28 cellular contexts compared by ENCODE assay signal in the genomic region with DNA sequence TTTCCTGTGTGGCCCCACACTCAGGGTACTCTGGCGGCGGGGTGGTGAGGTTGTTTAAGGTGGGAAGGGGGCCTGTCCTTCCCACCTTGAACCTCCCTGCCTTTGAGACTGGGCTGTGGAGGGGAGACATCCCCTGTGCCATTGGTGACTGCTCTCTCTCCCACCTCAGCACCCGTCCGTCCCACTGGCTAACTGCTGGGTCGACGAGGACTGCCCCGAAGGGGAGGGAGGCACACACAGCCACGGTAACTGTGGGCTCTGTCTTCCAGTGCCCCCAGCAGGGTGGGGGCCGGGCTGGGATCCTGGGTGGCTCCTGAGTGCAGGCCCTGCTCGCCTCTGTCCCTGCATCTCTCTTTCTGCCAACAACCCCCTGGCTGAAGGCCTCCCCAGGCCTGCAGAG. TPM values are rescaled to one million over a fixed set of nuclear protein-coding genes. Genes with fewer than 3 reads are reported as not detected.
DNase-seq lines count a peak whose midpoint lies in the region; ATAC-seq, FAIRE-seq and TF ChIP-seq lines count a peak whose summit lies in the region.
"Had no signal": no experiment of that assay in that cellular context is flagged by ENCODE, and none has a peak within 500 bp of the region (broad histone marks: within the 10 kb centered on the region; RNA-seq: fewer than 3 reads in every experiment).

No MANE protein-coding gene starts in this region.

- H3K4me3 ChIP-seq in K562 (no peak overlapping the region), neuronal stem cell (ENCODE audit: low read length in 2 of 2) (no peak overlapping the region), suprapubic skin (no peak overlapping the region)
- H3K4me3 ChIP-seq: A549; BLaER1 treated with 17β-estradiol and CSF1 and Interleukin-3, amounts not matched to agents 10 nM and 100 nM; GM12878; GM23248; MG63; PC-9; SJSA1 had no signal

- no peak overlapping the region for H3K14ac ChIP-seq in neuronal stem cell (ENCODE audit: low read length)

- H3K27ac ChIP-seq in K562 (ENCODE audit: extremely low read depth, low read depth, low read length) (no peak overlapping the region), neuronal stem cell (replicated peaks; ENCODE audit: low read length) (no peak overlapping the region), suprapubic skin (no peak overlapping the region)
- H3K27ac ChIP-seq: A549; BLaER1 treated with 17β-estradiol and CSF1 and Interleukin-3, amounts not matched to agents 10 nM and 100 nM; GM23248; PC-9; SJSA1 had no signal

- DNase-seq in K562 (ENCODE audit: extremely low read depth in 1 of 4, low spot score in 3 of 4) (no peak), neuronal stem cell (ENCODE audit: low spot score) (no peak), suprapubic skin (ENCODE audit: low spot score in 2 of 2) (no peak)
- DNase-seq: AML-193; CD4-positive, alpha-beta memory T cell; COR-L47; DMS79; EL; GDM1; GM23248; H9; KG1; MG63; NCI-H1417; NCI-H1694; NCI-H2029 treated with DMSO at 0.1 percent for 48 hours; NCI-H446 treated with DMSO at 0.1 percent for 48 hours; NCI-H526; NCI-H82; NK-92 treated with Interleukin-12 subunit alpha and Interleukin-12 subunit beta, amount 100 ng/mL, for 24 hours; PC-9; Right ventricle myocardium superior had no signal

- intact Hi-C loops in K562 (cut with micrococcal nuclease), result loop anchor here (5.0 kb wide), 2 partner anchors 45 to 60 kb away; no protein-coding TSS in a partner anchor

- H2BK5ac ChIP-seq in neuronal stem cell (ENCODE audit: low read length), result peak overlapping the region; percentile 75

- H4K8ac ChIP-seq in neuronal stem cell (ENCODE audit: low read depth, low read length), result no peak overlapping the region

- H4K20me1 ChIP-seq in K562 (replicated peaks; ENCODE audit: control insufficient read depth, insufficient read depth, low read length), result peaks cover 18% of the 10 kb centered on the region

- H3K9me3 ChIP-seq in K562 (replicated peaks; ENCODE audit: control insufficient read depth, insufficient read depth, low read depth, low read length) (no peaks in the 10 kb centered on the region), neuronal stem cell (replicated peaks in 1 of 2; ENCODE audit: control insufficient read depth in 2 of 2, insufficient read depth in 1 of 2, low read depth in 1 of 2, low read length in 2 of 2) (peaks cover 0 to 5% of the 10 kb centered on the region in 2 donors), suprapubic skin (no peaks in the 10 kb centered on the region)
- H3K9me3 ChIP-seq: A549; BLaER1 treated with 17β-estradiol and CSF1 and Interleukin-3, amounts not matched to agents 10 nM and 100 nM; MG63; SJSA1 had no signal

- peak overlapping the region; percentile 56 for H2AK5ac ChIP-seq in neuronal stem cell (ENCODE audit: low read depth, low read length)

- no peak overlapping the region for H3K4me2 ChIP-seq in K562 (ENCODE audit: insufficient read depth, low read length)
- no peak overlapping the region for H3K4me2 ChIP-seq in neuronal stem cell (ENCODE audit: insufficient read depth, low read length, poor library complexity, severe bottlenecking)
- H3K4me2 ChIP-seq: A549; BLaER1 treated with 17β-estradiol and CSF1 and Interleukin-3, amounts not matched to agents 10 nM and 100 nM; PC-9 had no signal

- no peak for FAIRE-seq in K562 (lab: Jason Lieb, UNC)
- FAIRE-seq: A549, GM12878 had no signal

- H3K36me3 ChIP-seq in K562 (ENCODE audit: control insufficient read depth, insufficient read depth, low read length), result no peaks in the 10 kb centered on the region
- no peaks in the 10 kb centered on the region for H3K36me3 ChIP-seq in neuronal stem cell (replicated peaks in 1 of 2; ENCODE audit: control insufficient read depth in 2 of 2, insufficient read depth in 2 of 2, low read length in 2 of 2)
- no peaks in the 10 kb centered on the region for H3K36me3 ChIP-seq in suprapubic skin
- H3K36me3 ChIP-seq: BLaER1 treated with 17β-estradiol and CSF1 and Interleukin-3, amounts not matched to agents 10 nM and 100 nM; MG63; SJSA1 had no signal

- ATAC-seq in K562, result no peak

- H4K91ac ChIP-seq in neuronal stem cell (ENCODE audit: low read depth, low read length, poor library complexity), result no peak overlapping the region

- H3K9ac ChIP-seq in K562 (ENCODE audit: insufficient read depth in 1 of 2, low read depth in 2 of 2, low read length in 2 of 2), result peak overlapping the region in 1 of 2 experiments; percentile 73; a peak in 2 of 4 replicates
- H3K9ac ChIP-seq in neuronal stem cell (ENCODE audit: low read depth, low read length, poor library complexity), result no peak overlapping the region
- H3K9ac ChIP-seq: BLaER1 treated with 17β-estradiol and CSF1 and Interleukin-3, amounts not matched to agents 10 nM and 100 nM; GM23248 had no signal

- H3K79me1 ChIP-seq in neuronal stem cell (ENCODE audit: low read depth, low read length), result peaks cover 3% of the 10 kb centered on the region

- no TSS peak for BruUV-seq in K562 (replicated peaks; lab: Mats Ljungman, UMichigan)

- peak overlapping the region; percentile 47 for H2BK120ac ChIP-seq in neuronal stem cell (ENCODE audit: low read depth, low read length)

- WGBS in K562 (ENCODE audit: insufficient coverage, low coverage, missing lambda C conversion rate), result 39% methylated on average over 10 of the region's 10 CpGs
- WGBS in neuronal stem cell (ENCODE audit: extremely low coverage in 2 of 2, insufficient read length in 2 of 2, insufficient replicate concordance in 1 of 2), 2 donors, result no CpG with 5 or more reads among the region's 10 CpGs
- whole genome bisulfite sequencing in suprapubic skin, result 67% methylated on average over 6 of the region's 10 CpGs

- TF ChIP-seq POLR2A in K562 (conservative IDR thresholded peaks at IDR 0.05) (no peak), suprapubic skin (IDR thresholded peaks at IDR 0.05) (no peak)

- no peak for TF ChIP-seq RAD21 in K562 (CRISPR knock-in tag; conservative IDR thresholded peaks at IDR 0.05 in 1 of 2, IDR thresholded peaks at IDR 0.05 in 1 of 2)

- H3K23ac ChIP-seq in neuronal stem cell (ENCODE audit: low read depth, low read length, poor library complexity), result peak overlapping the region; percentile 73

- H2AFZ ChIP-seq in K562 (ENCODE audit: low read depth, low read length), result no peak overlapping the region
- H2AFZ ChIP-seq in neuronal stem cell (ENCODE audit: low read length), result no peak overlapping the region
- H2AFZ ChIP-seq: GM23248, PC-9 had no signal

- no peak for TF ChIP-seq EP300 in K562 (IDR thresholded peaks at IDR 0.05; ENCODE audit: low read length)
- TF ChIP-seq EP300 in suprapubic skin (IDR thresholded peaks at IDR 0.05), result no peak

- peak overlapping the region; percentile 57 for H3K18ac ChIP-seq in neuronal stem cell (ENCODE audit: low read length)

- H3K9me1 ChIP-seq in K562 (ENCODE audit: control insufficient read depth, insufficient read depth, low read length), result no peaks in the 10 kb centered on the region

- H3K4me1 ChIP-seq in K562 (replicated peaks in 1 of 2; ENCODE audit: control insufficient read depth in 2 of 2, insufficient read depth in 2 of 2, low read length in 2 of 2) (peaks cover 4 to 32% of the 10 kb centered on the region in 2 experiments; a peak in 3 of 5 replicates), neuronal stem cell (ENCODE audit: control insufficient read depth in 2 of 2, insufficient read depth in 1 of 2, low read depth in 1 of 2, low read length in 2 of 2) (peaks cover 0 to 2% of the 10 kb centered on the region in 2 donors), suprapubic skin (peaks cover 11% of the 10 kb centered on the region)
- H3K4me1 ChIP-seq: A549, SJSA1 had no signal

- no peak overlapping the region for H3K4ac ChIP-seq in neuronal stem cell (ENCODE audit: low read length)

- in situ Hi-C loops in K562 (cut with MboI), result no loop called here

- TF ChIP-seq CTCF in K562 (IDR thresholded peaks at IDR 0.05 in 2 of 3, conservative IDR thresholded peaks at IDR 0.05 in 1 of 3; ENCODE audit: insufficient read depth in 2 of 3, low read depth in 1 of 3, low read length in 3 of 3) (no peak), suprapubic skin (IDR thresholded peaks at IDR 0.05) (no peak)

- H3K27me3 ChIP-seq in K562 (ENCODE audit: control insufficient read depth in 2 of 2, insufficient read depth in 2 of 2, low read length in 2 of 2), result peaks cover 9 to 32% of the 10 kb centered on the region in 2 experiments; a peak in 4 of 5 replicates
- peaks cover 0 to 3% (median 0%) of the 10 kb centered on the region in 3 experiments for H3K27me3 ChIP-seq in neuronal stem cell (ENCODE audit: control insufficient read depth in 3 of 3, insufficient read depth in 3 of 3, low read depth in 1 of 3, low read length in 3 of 3)
- peaks cover 6% of the 10 kb centered on the region for H3K27me3 ChIP-seq in suprapubic skin
- H3K27me3 ChIP-seq: BLaER1 treated with 17β-estradiol and CSF1 and Interleukin-3, amounts not matched to agents 10 nM and 100 nM; MG63; SJSA1 had no signal

- peak overlapping the region; percentile 67 for H2BK15ac ChIP-seq in neuronal stem cell (ENCODE audit: low read length)

- peak overlapping the region; percentile 73 for H2BK12ac ChIP-seq in neuronal stem cell (ENCODE audit: low read length)

- no peaks in the 10 kb centered on the region for H3K79me2 ChIP-seq in K562 (ENCODE audit: control insufficient read depth, insufficient read depth, low read length)

- CTCF ChIA-PET in K562 (lab: Yijun Ruan, JAX; ENCODE audit: low intra/inter-chr PET ratio), result interaction anchor here (0.7 kb wide), 1 partner anchor 67 kb away, joined by 3 read pairs; no protein-coding TSS in a partner anchor

- POLR2A ChIA-PET in K562 (lab: Yijun Ruan, JAX), result interaction anchor here (1.3 to 13.9 kb wide), 5 partner anchors 7 to 49 kb away, joined by 4 to 333 read pairs (median 10); partner anchors contain the start of genes LRRC74B, SLC7A4 and THAP7

RNA-seq across cellular contexts. Expression of gene P2RX6, which starts 7.5 kb away (rescaled TPM):
- 8.3 and 26.4 TPM in 2 replicates for total RNA-seq in K562 (2011; cell fraction: chromatin; rRNA removed; ENCODE audit: low replicate concordance)
- total RNA-seq in K562 (2011; cell fraction: nucleolus; rRNA removed), result 15.5 and 19.3 TPM in 2 replicates
- 13.6 and 14.4 TPM in 2 replicates for total RNA-seq in K562 (2011; cell fraction: nucleoplasm; rRNA removed)
- total RNA-seq in K562 (2014; rRNA removed) (1.5 and 1.9 TPM in 2 replicates), K562 (2014; rRNA removed; fragmentation: Illumina TruSeq; extraction: Trizol) (0.77 and 1.0 TPM in 2 replicates), K562 (2015; rRNA removed; fragmentation: Illumina TruSeq; extraction: Trizol) (1.6 and 1.7 TPM in 2 replicates), K562 (2021) (2.3 and 2.7 TPM in 2 replicates), suprapubic skin (1 to 10 TPM in 3 of 4 donors, under 1 TPM in 1; 0.21 to 3.1 (median 1.0) TPM)
- polyA plus RNA-seq in K562 (2011; rRNA removed) (1.2 and 1.5 TPM in 2 replicates), K562 (2014; fragmentation: Illumina TruSeq; extraction: Trizol) (1.3 and 1.5 TPM in 2 replicates), K562 (2014; fragmentation: Nextera tagmentation; extraction: Ambion mirVana) (under 1 TPM in 1 of 2 experiments, not detected in 1; 0.01 TPM), K562 (2014; rRNA removed) (3.7 and 3.9 TPM in 2 replicates)
- 1.4 and 2.2 TPM in 2 replicates for polyA plus RNA-seq in K562 (2011; cell fraction: cytosol; rRNA removed)
- 16.2 and 34.8 TPM in 2 replicates for polyA plus RNA-seq in K562 (2011; cell fraction: nucleus; rRNA removed)
- 4.7 and 7.9 TPM in 2 replicates for polyA plus RNA-seq in K562 (2012)
- 1.6 and 2.5 TPM in 2 replicates for polyA minus RNA-seq in K562 (2011; rRNA and poly(A)+ RNA removed)
- 1.0 TPM in 1 of 2 replicates, not detected in the other for polyA minus RNA-seq in K562 (2011; cell fraction: cytosol; rRNA and poly(A)+ RNA removed)
- polyA minus RNA-seq in K562 (2011; cell fraction: nucleus; rRNA and poly(A)+ RNA removed), result 5.6 and 7.5 TPM in 2 replicates
- polyA plus RNA-seq in neuronal stem cell (2013, experiment 1 of 2), result 0.43 TPM
- polyA plus RNA-seq in neuronal stem cell (2013, experiment 2 of 2), result 0.53 TPM
- total RNA-seq: H9 had no signal

RNA-seq across cellular contexts. Expression of gene SLC7A4, which starts 9.9 kb away (rescaled TPM):
- total RNA-seq in K562 (2011; cell fraction: chromatin; rRNA removed; ENCODE audit: low replicate concordance), result not detected in 2 replicates
- not detected in 2 replicates for total RNA-seq in K562 (2011; cell fraction: nucleolus; rRNA removed)
- total RNA-seq in K562 (2011; cell fraction: nucleoplasm; rRNA removed), result not detected in 2 replicates
- total RNA-seq in K562 (2014; rRNA removed), result not detected in 2 replicates
- not detected in 2 replicates for total RNA-seq in K562 (2014; rRNA removed; fragmentation: Illumina TruSeq; extraction: Trizol)
- not detected in 2 replicates for total RNA-seq in K562 (2015; rRNA removed; fragmentation: Illumina TruSeq; extraction: Trizol)
- not detected in 2 replicates for total RNA-seq in K562 (2021)
- not detected in 2 replicates for polyA plus RNA-seq in K562 (2011; rRNA removed)
- 0.07 TPM in 1 of 2 replicates, not detected in the other for polyA plus RNA-seq in K562 (2011; cell fraction: cytosol; rRNA removed)
- polyA plus RNA-seq in K562 (2011; cell fraction: nucleus; rRNA removed), result not detected in 2 replicates
- polyA plus RNA-seq in K562 (2012), result 0.03 and 0.14 TPM in 2 replicates
- polyA plus RNA-seq in K562 (2014; fragmentation: Illumina TruSeq; extraction: Trizol), result not detected in 2 replicates
- polyA plus RNA-seq in K562 (2014; fragmentation: Nextera tagmentation; extraction: Ambion mirVana), result not detected
- polyA plus RNA-seq in K562 (2014; rRNA removed), result not detected in 2 replicates
- polyA minus RNA-seq in K562 (2011; rRNA and poly(A)+ RNA removed), result not detected in 2 replicates
- not detected in 2 replicates for polyA minus RNA-seq in K562 (2011; cell fraction: cytosol; rRNA and poly(A)+ RNA removed)
- polyA minus RNA-seq in K562 (2011; cell fraction: nucleus; rRNA and poly(A)+ RNA removed), result not detected in 2 replicates
- 0.18 TPM for polyA plus RNA-seq in neuronal stem cell (2013, experiment 1 of 2)
- 0.24 TPM for polyA plus RNA-seq in neuronal stem cell (2013, experiment 2 of 2)
- 1 to 10 TPM in 3 of 4 donors, under 1 TPM in 1; 0.48 to 2.2 (median 1.6) TPM for total RNA-seq in suprapubic skin
- total RNA-seq: CD4-positive, alpha-beta memory T cell; GM23248; HT1080; PC-9; RPMI7951; SJSA1 had no signal
- polyA plus RNA-seq: A549, GM23248 had no signal

RNA-seq across cellular contexts. Expression of gene THAP7, which starts 20.6 kb away (rescaled TPM):
- total RNA-seq in K562 (2011; cell fraction: chromatin; rRNA removed; ENCODE audit: low replicate concordance), result 90.2 and 332 TPM in 2 replicates
- total RNA-seq in K562 (2011; cell fraction: nucleolus; rRNA removed), result 398 and 463 TPM in 2 replicates
- total RNA-seq in K562 (2011; cell fraction: nucleoplasm; rRNA removed), result 158 and 211 TPM in 2 replicates
- total RNA-seq in K562 (2014; rRNA removed) (245 and 323 TPM in 2 replicates), K562 (2014; rRNA removed; fragmentation: Illumina TruSeq; extraction: Trizol) (32.0 and 35.6 TPM in 2 replicates), K562 (2015; rRNA removed; fragmentation: Illumina TruSeq; extraction: Trizol) (120 and 129 TPM in 2 replicates), K562 (2021) (169 and 183 TPM in 2 replicates), suprapubic skin (10 to 100 TPM; 33.9 to 57.0 (median 37.4) TPM)
- polyA plus RNA-seq in K562 (2011; rRNA removed) (75.4 and 94.6 TPM in 2 replicates), K562 (2014; fragmentation: Illumina TruSeq; extraction: Trizol) (84.1 and 121 TPM in 2 replicates), K562 (2014; fragmentation: Nextera tagmentation; extraction: Ambion mirVana) (10 to 100 TPM in 1 of 2 experiments, 1 to 10 TPM in 1; 7.9 to 33.1 TPM), K562 (2014; rRNA removed) (263 and 266 TPM in 2 replicates)
- 137 and 308 TPM in 2 replicates for polyA plus RNA-seq in K562 (2011; cell fraction: cytosol; rRNA removed)
- 202 and 335 TPM in 2 replicates for polyA plus RNA-seq in K562 (2011; cell fraction: nucleus; rRNA removed)
- 114 and 118 TPM in 2 replicates for polyA plus RNA-seq in K562 (2012)
- polyA minus RNA-seq in K562 (2011; rRNA and poly(A)+ RNA removed), result 39.0 and 48.5 TPM in 2 replicates
- polyA minus RNA-seq in K562 (2011; cell fraction: cytosol; rRNA and poly(A)+ RNA removed), result 53.5 and 55.4 TPM in 2 replicates
- polyA minus RNA-seq in K562 (2011; cell fraction: nucleus; rRNA and poly(A)+ RNA removed), result 261 and 385 TPM in 2 replicates
- 26.5 TPM for polyA plus RNA-seq in neuronal stem cell (2013, experiment 1 of 2)
- polyA plus RNA-seq in neuronal stem cell (2013, experiment 2 of 2), result 28.4 TPM

RNA-seq across cellular contexts. Expression of gene LRRC74B, which starts 23.2 kb away (rescaled TPM):
- 0.16 and 0.28 TPM in 2 replicates for total RNA-seq in K562 (2011; cell fraction: chromatin; rRNA removed; ENCODE audit: low replicate concordance)
- total RNA-seq in K562 (2011; cell fraction: nucleolus; rRNA removed), result 0.26 TPM in 1 of 2 replicates, not detected in the other
- total RNA-seq in K562 (2011; cell fraction: nucleoplasm; rRNA removed), result not detected in 2 replicates
- total RNA-seq in K562 (2014; rRNA removed), result not detected in 2 replicates
- total RNA-seq in K562 (2014; rRNA removed; fragmentation: Illumina TruSeq; extraction: Trizol), result not detected in 2 replicates
- not detected in 2 replicates for total RNA-seq in K562 (2015; rRNA removed; fragmentation: Illumina TruSeq; extraction: Trizol)
- not detected in 2 replicates for total RNA-seq in K562 (2021)
- not detected in 2 replicates for polyA plus RNA-seq in K562 (2011; rRNA removed)
- polyA plus RNA-seq in K562 (2011; cell fraction: cytosol; rRNA removed), result 0.01 TPM in 2 replicates
- 0.03 and 0.11 TPM in 2 replicates for polyA plus RNA-seq in K562 (2011; cell fraction: nucleus; rRNA removed)
- 0.21 TPM in 1 of 2 replicates, not detected in the other for polyA plus RNA-seq in K562 (2012)
- not detected in 2 replicates for polyA plus RNA-seq in K562 (2014; fragmentation: Illumina TruSeq; extraction: Trizol)
- not detected for polyA plus RNA-seq in K562 (2014; fragmentation: Nextera tagmentation; extraction: Ambion mirVana)
- 0.04 TPM in 1 of 2 replicates, not detected in the other for polyA plus RNA-seq in K562 (2014; rRNA removed)
- polyA minus RNA-seq in K562 (2011; rRNA and poly(A)+ RNA removed), result not detected in 2 replicates
- not detected in 2 replicates for polyA minus RNA-seq in K562 (2011; cell fraction: cytosol; rRNA and poly(A)+ RNA removed)
- polyA minus RNA-seq in K562 (2011; cell fraction: nucleus; rRNA and poly(A)+ RNA removed), result not detected in 2 replicates
- polyA plus RNA-seq in neuronal stem cell (2013, experiment 1 of 2), result not detected
- 0.01 TPM for polyA plus RNA-seq in neuronal stem cell (2013, experiment 2 of 2)
- not detected for total RNA-seq in suprapubic skin
- total RNA-seq: CD4-positive, alpha-beta memory T cell; GM12878; GM23248; H9; HT1080; PC-9; Right ventricle myocardium superior; SJSA1 had no signal
- polyA plus RNA-seq: CD4-positive, alpha-beta memory T cell; GM12878; GM23248 had no signal

RNA-seq across cellular contexts. Expression of gene LZTR1, which starts 40.4 kb away (rescaled TPM):
- 338 and 754 TPM in 2 replicates for total RNA-seq in K562 (2011; cell fraction: chromatin; rRNA removed; ENCODE audit: low replicate concordance)
- 395 and 404 TPM in 2 replicates for total RNA-seq in K562 (2011; cell fraction: nucleolus; rRNA removed)
- 258 and 287 TPM in 2 replicates for total RNA-seq in K562 (2011; cell fraction: nucleoplasm; rRNA removed)
- total RNA-seq in K562 (2014; rRNA removed) (87.2 and 120 TPM in 2 replicates), K562 (2014; rRNA removed; fragmentation: Illumina TruSeq; extraction: Trizol) (46.4 and 63.0 TPM in 2 replicates), K562 (2015; rRNA removed; fragmentation: Illumina TruSeq; extraction: Trizol) (51.3 and 53.2 TPM in 2 replicates), K562 (2021) (132 and 135 TPM in 2 replicates), suprapubic skin (10 to 100 TPM; 29.3 to 75.6 (median 46.9) TPM)
- polyA plus RNA-seq in K562 (2011; rRNA removed) (63.0 and 88.5 TPM in 2 replicates), K562 (2014; fragmentation: Illumina TruSeq; extraction: Trizol) (74.3 and 89.8 TPM in 2 replicates), K562 (2014; fragmentation: Nextera tagmentation; extraction: Ambion mirVana) (1 to 10 TPM; 2.2 to 3.1 TPM), K562 (2014; rRNA removed) (115 and 129 TPM in 2 replicates)
- 50.8 and 68.8 TPM in 2 replicates for polyA plus RNA-seq in K562 (2011; cell fraction: cytosol; rRNA removed)
- polyA plus RNA-seq in K562 (2011; cell fraction: nucleus; rRNA removed), result 703 and 913 TPM in 2 replicates
- polyA plus RNA-seq in K562 (2012), result 80.6 and 93.5 TPM in 2 replicates
- polyA minus RNA-seq in K562 (2011; rRNA and poly(A)+ RNA removed), result 64.5 and 72.9 TPM in 2 replicates
- 41.9 and 49.7 TPM in 2 replicates for polyA minus RNA-seq in K562 (2011; cell fraction: cytosol; rRNA and poly(A)+ RNA removed)
- polyA minus RNA-seq in K562 (2011; cell fraction: nucleus; rRNA and poly(A)+ RNA removed), result 188 and 205 TPM in 2 replicates
- polyA plus RNA-seq in neuronal stem cell (2013, experiment 1 of 2), result 16.5 TPM
- polyA plus RNA-seq in neuronal stem cell (2013, experiment 2 of 2), result 16.1 TPM
